ENCODE assay signal across 15 cellular contexts in the genomic region with DNA sequence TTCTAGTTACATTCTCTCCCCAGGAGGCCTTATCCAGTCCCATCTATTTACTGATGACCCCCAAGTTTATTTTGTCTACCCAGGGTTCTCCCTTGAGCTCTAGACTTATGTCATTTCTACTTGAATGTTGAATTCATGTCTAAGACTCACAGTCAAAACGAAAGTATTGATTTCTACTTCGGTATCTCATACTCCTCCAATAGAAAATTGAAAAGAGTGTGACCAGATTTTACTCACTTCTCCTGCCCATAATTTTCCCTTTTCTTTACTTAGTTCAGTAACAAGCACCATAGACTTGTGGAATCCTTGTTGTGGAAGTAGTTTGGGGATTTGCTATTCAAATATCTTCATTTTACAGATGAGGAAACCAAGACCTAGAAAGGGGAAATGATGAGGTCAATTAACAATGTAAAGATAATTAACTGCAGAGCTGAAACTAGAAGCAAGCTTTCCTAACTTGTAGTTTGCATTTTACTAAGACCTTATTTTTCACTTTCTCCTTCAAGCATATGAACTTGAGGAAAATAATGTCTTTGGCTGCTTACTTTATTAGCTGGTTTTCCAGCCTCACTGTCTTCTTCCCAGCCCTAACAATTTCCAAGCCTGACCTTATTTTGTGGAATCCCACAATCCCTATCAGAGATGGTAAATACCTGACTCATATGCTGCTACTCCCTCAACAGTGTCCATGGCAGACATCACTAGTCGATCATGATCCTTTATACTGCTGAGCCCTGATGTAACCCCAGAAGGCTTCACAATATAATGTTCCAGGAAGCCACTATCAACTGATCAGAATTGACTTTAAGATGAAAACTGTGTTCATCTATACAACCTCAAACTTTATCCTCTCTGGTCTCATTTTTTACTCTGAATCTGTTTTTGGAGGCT.
DNase-seq lines count a peak whose midpoint lies in the region; ATAC-seq, FAIRE-seq and TF ChIP-seq lines count a peak whose summit lies in the region.
"Had no signal": no experiment of that assay in that cellular context is flagged by ENCODE, and none has a peak within 500 bp of the region (broad histone marks: within the 10 kb centered on the region; RNA-seq: fewer than 3 reads in every experiment).

No MANE protein-coding gene starts in this region.

- 93 to 96% methylated on average over 3 of the region's 3 CpGs for WGBS in testis, 2 donors
- WGBS in heart right ventricle, 2 donors, result 85 to 87% methylated on average over 3 of the region's 3 CpGs

- DNase-seq in GM18507 (ENCODE audit: extremely low spot score, insufficient read length, low read depth) (no peak), RPMI7951 (ENCODE audit: low read depth) (peak; percentile 7), nephron progenitor cell (no peak), DMS53 (lab: John Stamatoyannopoulos, UW) (no peak), testis (no peak), heart right ventricle (no peak)
- DNase-seq: CD4-positive, CD25-positive, alpha-beta regulatory T cell; endodermal cell; MV-4-11; OCI-M1 had no signal

- no peaks in the 10 kb centered on the region for H3K4me1 Mint-ChIP-seq in nephron progenitor cell
- H3K4me1 Mint-ChIP-seq: endodermal cell, WTC11 had no signal

- peak; percentile 75 for FAIRE-seq in GM18507 (lab: Jason Lieb, UNC)

- TF ChIP-seq CTCF in nephron progenitor cell (IDR thresholded peaks at IDR 0.05), result no peak
- no peak for TF ChIP-seq CTCF in testis (IDR thresholded peaks at IDR 0.05)
- no peak for TF ChIP-seq CTCF in heart right ventricle (IDR thresholded peaks at IDR 0.05)

- TF ChIP-seq POLR2A in testis (IDR thresholded peaks at IDR 0.05), result no peak

- intact Hi-C loops in testis (cut with DNase I; ENCODE audit: low total_unique reads) (no loop called here), heart right ventricle (cut with DNase I) (no loop called here)

- H3K4me3 ChIP-seq in testis (no peak overlapping the region), heart right ventricle (no peak overlapping the region)
- H3K4me3 ChIP-seq: thoracic aorta had no signal

- peak; percentile 90 for ATAC-seq in GM21367 (IDR thresholded peaks at IDR 0.05; ENCODE audit: unreplicated experiment)
- ATAC-seq in HG03045 (IDR thresholded peaks at IDR 0.05; ENCODE audit: unreplicated experiment), result peak; percentile 80
- ATAC-seq in heart right ventricle, result no peak
- ATAC-seq: WTC11 had no signal

- H3K27ac ChIP-seq in testis (no peak overlapping the region), heart right ventricle (no peak overlapping the region)
- H3K27ac ChIP-seq: thoracic aorta had no signal

- H3K36me3 ChIP-seq in testis (ENCODE audit: low read depth, missing control alignments) (no peaks in the 10 kb centered on the region), heart right ventricle (no peaks in the 10 kb centered on the region)
- H3K36me3 ChIP-seq: thoracic aorta had no signal

- no peaks in the 10 kb centered on the region for H3K27me3 ChIP-seq in testis
- peaks cover 0 to 8% (median 0%) of the 10 kb centered on the region in 7 donors for H3K27me3 ChIP-seq in heart right ventricle

- no peaks in the 10 kb centered on the region for H3K36me3 Mint-ChIP-seq in nephron progenitor cell (ENCODE audit: low read depth)
- H3K36me3 Mint-ChIP-seq: activated naive CD8-positive, alpha-beta T cell; CD4-positive, CD25-positive, alpha-beta regulatory T cell; WTC11 had no signal

- no peak overlapping the region for H3K27ac Mint-ChIP-seq in nephron progenitor cell
- H3K27ac Mint-ChIP-seq: activated naive CD8-positive, alpha-beta T cell; endodermal cell; WTC11 had no signal

- H3K9me3 ChIP-seq in testis (no peaks in the 10 kb centered on the region), heart right ventricle (no peaks in the 10 kb centered on the region)
- H3K9me3 ChIP-seq: thoracic aorta had no signal

- peaks cover 4% of the 10 kb centered on the region for H3K27me3 Mint-ChIP-seq in nephron progenitor cell (ENCODE audit: low read depth, poor library complexity)

- no peak overlapping the region for H3K4me3 Mint-ChIP-seq in nephron progenitor cell
- H3K4me3 Mint-ChIP-seq: activated naive CD8-positive, alpha-beta T cell; CD4-positive, CD25-positive, alpha-beta regulatory T cell; endodermal cell; WTC11 had no signal

- H3K4me1 ChIP-seq in testis (no peaks in the 10 kb centered on the region), heart right ventricle (no peaks in the 10 kb centered on the region)

- peaks cover 12% of the 10 kb centered on the region for H3K9me3 Mint-ChIP-seq in nephron progenitor cell
- H3K9me3 Mint-ChIP-seq: endodermal cell had no signal

Comparison
In these comparisons a context has a peak if more than half of its experiments do, and no peak if none do; other contexts are left out.
1. ATAC-seq: peak in GM21367 (single experiment) and HG03045 (single experiment); none in heart right ventricle (0 of 8).